Comparison of ENCODE assay signal across 18 cellular contexts in genomic region chr13:62799931-62800436, GRCh38.
"Had no signal": no experiment of that assay in that cellular context is flagged by ENCODE, and none has a peak within 500 bp of the region (broad histone marks: within the 10 kb centered on the region; RNA-seq: fewer than 3 reads in every experiment).

No MANE protein-coding gene starts in this region.

- H3K27ac ChIP-seq: colonic mucosa, gastrocnemius medialis, sigmoid colon, skin epidermis, suprapubic skin, thyroid gland, upper lobe of left lung, uterus had no signal

- H3K4me1 ChIP-seq: colonic mucosa, gastrocnemius medialis, sigmoid colon, suprapubic skin, thyroid gland, upper lobe of left lung, uterus had no signal

- ATAC-seq: gastrocnemius medialis, left ventricle myocardium superior had no signal

- DNase-seq: colonic mucosa; dermis blood vessel endothelial cell; erythroblast; gastrocnemius medialis; left cardiac atrium; left ventricle myocardium superior; mesenchymal stem cell; naive B cell; sigmoid colon; stimulated activated CD4-positive, alpha-beta T cell treated with anti-CD3 and anti-CD28 coated beads, Interleukin-2, amount 100 ng/mL, for 24 hours; stimulated activated CD4-positive, alpha-beta T cell treated with anti-CD3 and anti-CD28 coated beads, Interleukin-4, amount 100 ng/mL, for 4 hours; stimulated activated naive CD4-positive, alpha-beta T cell; thyroid gland; upper lobe of left lung; uterus had no signal

- H3K9me3 ChIP-seq: colonic mucosa, gastrocnemius medialis, sigmoid colon, suprapubic skin, thyroid gland, upper lobe of left lung, uterus had no signal

- H3K4me3 ChIP-seq: colonic mucosa, gastrocnemius medialis, lung, sigmoid colon, skin epidermis, suprapubic skin, thyroid gland, upper lobe of left lung, uterus had no signal

- H3K27me3 ChIP-seq: colonic mucosa, gastrocnemius medialis, sigmoid colon, suprapubic skin, thyroid gland, upper lobe of left lung, uterus had no signal

- H3K36me3 ChIP-seq: colonic mucosa, gastrocnemius medialis, sigmoid colon, suprapubic skin, thyroid gland, upper lobe of left lung, uterus had no signal
